ENCODE assay signal across 1 cellular context in the genomic region with DNA sequence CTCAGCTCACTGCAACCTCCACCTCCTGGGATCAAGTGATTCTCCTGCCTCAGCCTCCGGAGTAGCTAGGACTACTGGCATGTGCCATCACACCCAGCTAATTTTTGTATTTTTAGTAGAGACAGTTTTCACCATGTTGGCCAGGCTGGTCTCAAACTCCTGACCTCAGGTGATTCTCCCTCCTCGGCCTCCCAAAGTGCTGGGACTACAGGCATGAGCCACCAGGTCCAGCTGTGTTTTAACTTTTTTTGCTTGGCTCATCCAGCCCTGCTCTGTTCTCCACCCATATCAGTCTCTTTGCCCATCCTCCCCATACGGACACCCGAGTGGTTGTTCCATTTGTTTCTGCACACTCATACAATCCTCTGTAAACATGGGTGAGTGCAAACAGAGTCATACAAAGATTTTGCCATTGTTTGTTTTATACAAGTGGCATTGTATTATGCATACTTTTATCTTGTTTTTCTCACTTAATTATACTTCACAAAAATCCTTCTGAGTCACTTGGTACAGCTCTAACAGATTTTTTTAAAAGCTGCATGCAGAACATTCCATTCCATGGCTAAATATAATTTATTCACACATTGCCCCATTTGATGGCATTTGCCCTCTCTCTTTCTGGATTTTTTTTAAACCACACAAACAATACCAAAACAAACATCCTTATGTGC.
TF ChIP-seq lines count a peak whose summit lies in the region.

No MANE protein-coding gene starts in this region.

TF ChIP-seq in HepG2, 621 proteins besides CTCF, POLR2A, EP300 and RAD21 (continued from another document and continues in another):
- TF ChIP-seq ZFP91 (CRISPR knock-in tag; IDR thresholded peaks at IDR 0.05; ENCODE audit: borderline replicate concordance) (no peak), RARG (CRISPR knock-in tag; IDR thresholded peaks at IDR 0.05; ENCODE audit: low read depth) (no peak), FOXK2 (IDR thresholded peaks at IDR 0.05) (peak; percentile 34; the same call in 1 of the 2 replicates), ZNF770 (CRISPR knock-in tag; IDR thresholded peaks at IDR 0.05) (peak; percentile 89), NR1H2 (CRISPR knock-in tag; IDR thresholded peaks at IDR 0.05; ENCODE audit: borderline replicate concordance, low read depth) (no peak), HOXA9 (CRISPR knock-in tag; IDR thresholded peaks at IDR 0.05; ENCODE audit: borderline replicate concordance) (no peak), ZSCAN31 (CRISPR knock-in tag; IDR thresholded peaks at IDR 0.05; ENCODE audit: low read depth) (no peak), ISL2 (CRISPR knock-in tag; IDR thresholded peaks at IDR 0.05) (no peak), RNF2 (conservative IDR thresholded peaks at IDR 0.05; ENCODE audit: low read depth) (no peak), ZNF510 (CRISPR knock-in tag; IDR thresholded peaks at IDR 0.05; ENCODE audit: low read depth) (no peak), ZNF709 (CRISPR knock-in tag; IDR thresholded peaks at IDR 0.05) (no peak), MXD4 (CRISPR knock-in tag; IDR thresholded peaks at IDR 0.05) (no peak), AKAP8 (CRISPR knock-in tag; IDR thresholded peaks at IDR 0.05) (peak; percentile 71; the same call in 1 of the 2 replicates), MAFG (CRISPR knock-in tag; IDR thresholded peaks at IDR 0.05) (no peak), REPIN1 (CRISPR knock-in tag; IDR thresholded peaks at IDR 0.05; ENCODE audit: borderline replicate concordance, low read depth) (peak; percentile 48; the same call in 1 of the 2 replicates), SOX13 (IDR thresholded peaks at IDR 0.05) (peak; percentile 80), SOX13 (CRISPR knock-in tag; conservative IDR thresholded peaks at IDR 0.05 in 1 of 2, IDR thresholded peaks at IDR 0.05 in 1 of 2) (peak in 1 of 2 experiments; percentile 91; a peak in 2 of 4 replicates), ZNF563 (CRISPR knock-in tag; IDR thresholded peaks at IDR 0.05) (no peak), ZNF205 (CRISPR knock-in tag; IDR thresholded peaks at IDR 0.05) (no peak), KDM6A (CRISPR knock-in tag; IDR thresholded peaks at IDR 0.05; ENCODE audit: low read depth) (no peak), RXRA (CRISPR knock-in tag; IDR thresholded peaks at IDR 0.05) (no peak; the same call in 1 of the 2 replicates), GTF2F1 (IDR thresholded peaks at IDR 0.05; ENCODE audit: low read length) (no peak), ZNF761 (CRISPR knock-in tag; conservative IDR thresholded peaks at IDR 0.05) (no peak), ZNF766 (CRISPR knock-in tag; IDR thresholded peaks at IDR 0.05; ENCODE audit: borderline replicate concordance) (no peak), ATF7-NPFF (CRISPR knock-in tag; IDR thresholded peaks at IDR 0.05; ENCODE audit: low read depth) (peak; percentile 21; the same call in 1 of the 2 replicates), ZBTB39 (CRISPR knock-in tag; IDR thresholded peaks at IDR 0.05) (no peak), ZNF841 (CRISPR knock-in tag; IDR thresholded peaks at IDR 0.05; ENCODE audit: borderline replicate concordance) (0 out of 2 replicates have a peak, but pooled peaks have one; percentile 4), SIX4 (CRISPR knock-in tag; IDR thresholded peaks at IDR 0.05) (no peak), EEA1 (CRISPR knock-in tag; IDR thresholded peaks at IDR 0.05; ENCODE audit: borderline replicate concordance) (no peak), HDAC2 (CRISPR knock-in tag; IDR thresholded peaks at IDR 0.05) (0 out of 2 replicates have a peak, but pooled peaks have one; percentile 34), CHD2 (IDR thresholded peaks at IDR 0.05; ENCODE audit: low read depth, low read length) (no peak), TCF7L2 (IDR thresholded peaks at IDR 0.05; ENCODE audit: low read depth, low read length) (no peak), ARID2 (CRISPR knock-in tag; IDR thresholded peaks at IDR 0.05; ENCODE audit: borderline replicate concordance) (peak; percentile 69), ZNF253 (CRISPR knock-in tag; IDR thresholded peaks at IDR 0.05; ENCODE audit: borderline replicate concordance) (no peak), ZNF446 (CRISPR knock-in tag; IDR thresholded peaks at IDR 0.05) (no peak), POLR2AphosphoS2 (IDR thresholded peaks at IDR 0.05; ENCODE audit: low read depth, low read length) (no peak), ZFP36L2 (CRISPR knock-in tag; IDR thresholded peaks at IDR 0.05) (no peak)
- TF ChIP-seq, protein P1, sequence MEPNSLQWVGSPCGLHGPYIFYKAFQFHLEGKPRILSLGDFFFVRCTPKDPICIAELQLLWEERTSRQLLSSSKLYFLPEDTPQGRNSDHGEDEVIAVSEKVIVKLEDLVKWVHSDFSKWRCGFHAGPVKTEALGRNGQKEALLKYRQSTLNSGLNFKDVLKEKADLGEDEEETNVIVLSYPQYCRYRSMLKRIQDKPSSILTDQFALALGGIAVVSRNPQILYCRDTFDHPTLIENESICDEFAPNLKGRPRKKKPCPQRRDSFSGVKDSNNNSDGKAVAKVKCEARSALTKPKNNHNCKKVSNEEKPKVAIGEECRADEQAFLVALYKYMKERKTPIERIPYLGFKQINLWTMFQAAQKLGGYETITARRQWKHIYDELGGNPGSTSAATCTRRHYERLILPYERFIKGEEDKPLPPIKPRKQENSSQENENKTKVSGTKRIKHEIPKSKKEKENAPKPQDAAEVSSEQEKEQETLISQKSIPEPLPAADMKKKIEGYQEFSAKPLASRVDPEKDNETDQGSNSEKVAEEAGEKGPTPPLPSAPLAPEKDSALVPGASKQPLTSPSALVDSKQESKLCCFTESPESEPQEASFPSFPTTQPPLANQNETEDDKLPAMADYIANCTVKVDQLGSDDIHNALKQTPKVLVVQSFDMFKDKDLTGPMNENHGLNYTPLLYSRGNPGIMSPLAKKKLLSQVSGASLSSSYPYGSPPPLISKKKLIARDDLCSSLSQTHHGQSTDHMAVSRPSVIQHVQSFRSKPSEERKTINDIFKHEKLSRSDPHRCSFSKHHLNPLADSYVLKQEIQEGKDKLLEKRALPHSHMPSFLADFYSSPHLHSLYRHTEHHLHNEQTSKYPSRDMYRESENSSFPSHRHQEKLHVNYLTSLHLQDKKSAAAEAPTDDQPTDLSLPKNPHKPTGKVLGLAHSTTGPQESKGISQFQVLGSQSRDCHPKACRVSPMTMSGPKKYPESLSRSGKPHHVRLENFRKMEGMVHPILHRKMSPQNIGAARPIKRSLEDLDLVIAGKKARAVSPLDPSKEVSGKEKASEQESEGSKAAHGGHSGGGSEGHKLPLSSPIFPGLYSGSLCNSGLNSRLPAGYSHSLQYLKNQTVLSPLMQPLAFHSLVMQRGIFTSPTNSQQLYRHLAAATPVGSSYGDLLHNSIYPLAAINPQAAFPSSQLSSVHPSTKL (CRISPR knock-in tag; IDR thresholded peaks at IDR 0.05) = peak; percentile 64
- TF ChIP-seq, protein P2, sequence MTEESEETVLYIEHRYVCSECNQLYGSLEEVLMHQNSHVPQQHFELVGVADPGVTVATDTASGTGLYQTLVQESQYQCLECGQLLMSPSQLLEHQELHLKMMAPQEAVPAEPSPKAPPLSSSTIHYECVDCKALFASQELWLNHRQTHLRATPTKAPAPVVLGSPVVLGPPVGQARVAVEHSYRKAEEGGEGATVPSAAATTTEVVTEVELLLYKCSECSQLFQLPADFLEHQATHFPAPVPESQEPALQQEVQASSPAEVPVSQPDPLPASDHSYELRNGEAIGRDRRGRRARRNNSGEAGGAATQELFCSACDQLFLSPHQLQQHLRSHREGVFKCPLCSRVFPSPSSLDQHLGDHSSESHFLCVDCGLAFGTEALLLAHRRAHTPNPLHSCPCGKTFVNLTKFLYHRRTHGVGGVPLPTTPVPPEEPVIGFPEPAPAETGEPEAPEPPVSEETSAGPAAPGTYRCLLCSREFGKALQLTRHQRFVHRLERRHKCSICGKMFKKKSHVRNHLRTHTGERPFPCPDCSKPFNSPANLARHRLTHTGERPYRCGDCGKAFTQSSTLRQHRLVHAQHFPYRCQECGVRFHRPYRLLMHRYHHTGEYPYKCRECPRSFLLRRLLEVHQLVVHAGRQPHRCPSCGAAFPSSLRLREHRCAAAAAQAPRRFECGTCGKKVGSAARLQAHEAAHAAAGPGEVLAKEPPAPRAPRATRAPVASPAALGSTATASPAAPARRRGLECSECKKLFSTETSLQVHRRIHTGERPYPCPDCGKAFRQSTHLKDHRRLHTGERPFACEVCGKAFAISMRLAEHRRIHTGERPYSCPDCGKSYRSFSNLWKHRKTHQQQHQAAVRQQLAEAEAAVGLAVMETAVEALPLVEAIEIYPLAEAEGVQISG (CRISPR knock-in tag; IDR thresholded peaks at IDR 0.05) = peak; percentile 25; the same call in 1 of the 2 replicates
- TF ChIP-seq, protein P3, sequence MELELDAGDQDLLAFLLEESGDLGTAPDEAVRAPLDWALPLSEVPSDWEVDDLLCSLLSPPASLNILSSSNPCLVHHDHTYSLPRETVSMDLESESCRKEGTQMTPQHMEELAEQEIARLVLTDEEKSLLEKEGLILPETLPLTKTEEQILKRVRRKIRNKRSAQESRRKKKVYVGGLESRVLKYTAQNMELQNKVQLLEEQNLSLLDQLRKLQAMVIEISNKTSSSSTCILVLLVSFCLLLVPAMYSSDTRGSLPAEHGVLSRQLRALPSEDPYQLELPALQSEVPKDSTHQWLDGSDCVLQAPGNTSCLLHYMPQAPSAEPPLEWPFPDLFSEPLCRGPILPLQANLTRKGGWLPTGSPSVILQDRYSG (CRISPR knock-in tag; IDR thresholded peaks at IDR 0.05) = no peak
- TF ChIP-seq, protein P4, sequence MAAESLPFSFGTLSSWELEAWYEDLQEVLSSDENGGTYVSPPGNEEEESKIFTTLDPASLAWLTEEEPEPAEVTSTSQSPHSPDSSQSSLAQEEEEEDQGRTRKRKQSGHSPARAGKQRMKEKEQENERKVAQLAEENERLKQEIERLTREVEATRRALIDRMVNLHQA (CRISPR knock-in tag; IDR thresholded peaks at IDR 0.05) = no peak
